13 cellular contexts compared by ENCODE assay signal in the genomic region with DNA sequence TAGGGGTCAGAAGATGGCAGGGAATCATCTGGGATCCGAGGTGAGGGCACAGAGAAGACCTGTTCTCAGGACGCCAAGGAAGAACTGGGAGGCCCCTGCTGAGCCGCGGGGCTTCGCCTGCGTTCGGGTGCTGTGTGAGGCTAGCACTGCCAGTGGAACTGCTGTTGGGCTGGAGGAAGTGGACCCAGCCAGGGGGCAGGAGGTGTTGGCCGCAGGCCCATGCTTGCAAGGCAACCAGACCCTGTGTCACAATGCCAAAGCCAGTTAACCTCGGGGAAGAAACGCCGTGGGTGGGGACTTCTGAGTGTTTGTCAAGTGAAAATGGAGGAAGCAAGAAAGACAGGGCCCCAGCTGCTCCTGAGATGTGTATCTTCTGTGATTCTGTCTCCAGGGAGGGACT.
DNase-seq lines count a peak whose midpoint lies in the region; ATAC-seq and TF ChIP-seq lines count a peak whose summit lies in the region.
"Had no signal": no experiment of that assay in that cellular context is flagged by ENCODE, and none has a peak within 500 bp of the region (broad histone marks: within the 10 kb centered on the region; RNA-seq: fewer than 3 reads in every experiment).

No MANE protein-coding gene starts in this region.

- H3K4me2 ChIP-seq in neural progenitor cell = no peak overlapping the region

- H3K4me3 Mint-ChIP-seq in neural progenitor cell = no peak overlapping the region
- no peak overlapping the region for H3K4me3 Mint-ChIP-seq in activated CD4-positive, alpha-beta memory T cell treated with anti-CD3 and anti-CD28 coated beads for 36 hours
- H3K4me3 Mint-ChIP-seq: HFFc6, mesothelial cell of epicardium had no signal

- peaks cover 70% of the 10 kb centered on the region for H3K4me1 Mint-ChIP-seq in neural progenitor cell
- peaks cover 32% of the 10 kb centered on the region for H3K4me1 Mint-ChIP-seq in activated CD4-positive, alpha-beta memory T cell treated with anti-CD3 and anti-CD28 coated beads for 36 hours (ENCODE audit: low read depth)

- peaks cover 2% of the 10 kb centered on the region for H3K9me3 Mint-ChIP-seq in neural progenitor cell
- H3K9me3 Mint-ChIP-seq in activated CD4-positive, alpha-beta memory T cell treated with anti-CD3 and anti-CD28 coated beads for 36 hours = no peaks in the 10 kb centered on the region
- H3K9me3 Mint-ChIP-seq: HFFc6, mesothelial cell of epicardium had no signal

- H3K27ac ChIP-seq in HL-60 (replicated peaks) (0 out of 2 replicates have a peak overlapping the region, but pooled peaks have one; percentile 9), neural progenitor cell (no peak overlapping the region)
- H3K27ac ChIP-seq: C4-2B had no signal

- no peaks in the 10 kb centered on the region for H3K79me2 ChIP-seq in neural progenitor cell (ENCODE audit: low read depth)

- POLR2A ChIA-PET in activated CD4-positive, alpha-beta memory T cell treated with anti-CD3 and anti-CD28 coated beads for 36 hours (lab: Charles Lee) = no interaction called here

- intact Hi-C loops in activated CD4-positive, alpha-beta memory T cell treated with anti-CD3 and anti-CD28 coated beads for 36 hours (cut with micrococcal nuclease) = no loop called here

- DNase-seq in HL-60 (ENCODE audit: low read depth in 1 of 2, low spot score in 1 of 2) (peak; percentile 29 to 56), SKM-1 (lab: John Stamatoyannopoulos, UW; ENCODE audit: unreplicated experiment) (peak; percentile 82), globus pallidus (ENCODE audit: low spot score) (peak; percentile 64), neural progenitor cell (ENCODE audit: low spot score) (no peak), NCI-H2107 (lab: John Stamatoyannopoulos, UW) (no peak), iPS-NIHi11 (ENCODE audit: low spot score) (no peak)
- DNase-seq in activated CD4-positive, alpha-beta memory T cell treated with anti-CD3 and anti-CD28 coated beads for 36 hours = no peak
- DNase-seq: HFFc6, KBM-7 had no signal

- TF ChIP-seq CTCF in HL-60 (IDR thresholded peaks at IDR 0.05; ENCODE audit: insufficient read depth, low read length) (no peak), neural progenitor cell (IDR thresholded peaks at IDR 0.05) (no peak)

- no peak for ATAC-seq in HG03280 (IDR thresholded peaks at IDR 0.05; ENCODE audit: unreplicated experiment)
- ATAC-seq: Panc1 had no signal

- peaks cover 4% of the 10 kb centered on the region for H3K27me3 Mint-ChIP-seq in neural progenitor cell (ENCODE audit: insufficient read depth, low read depth)
- no peaks in the 10 kb centered on the region for H3K27me3 Mint-ChIP-seq in activated CD4-positive, alpha-beta memory T cell treated with anti-CD3 and anti-CD28 coated beads for 36 hours

- CTCF ChIA-PET in activated CD4-positive, alpha-beta memory T cell treated with anti-CD3 and anti-CD28 coated beads for 36 hours (lab: Charles Lee) = no interaction called here

- H3K36me3 ChIP-seq in neural progenitor cell = no peaks in the 10 kb centered on the region

- H3K27me3 ChIP-seq in HL-60 (ENCODE audit: insufficient read depth, poor library complexity, severe bottlenecking) (no peaks in the 10 kb centered on the region), neural progenitor cell (no peaks in the 10 kb centered on the region)

- peaks cover 19% of the 10 kb centered on the region for H3K36me3 Mint-ChIP-seq in neural progenitor cell
- no peaks in the 10 kb centered on the region for H3K36me3 Mint-ChIP-seq in activated CD4-positive, alpha-beta memory T cell treated with anti-CD3 and anti-CD28 coated beads for 36 hours

- no peak overlapping the region for H3K4me3 ChIP-seq in HL-60 (replicated peaks; ENCODE audit: insufficient read depth, low read length)
- H3K4me3 ChIP-seq in neural progenitor cell = no peak overlapping the region

- H3K9me3 ChIP-seq in neural progenitor cell (ENCODE audit: low read depth) = no peaks in the 10 kb centered on the region

- no peaks in the 10 kb centered on the region for H3F3A ChIP-seq in neural progenitor cell (ENCODE audit: low read depth)

- H4K20me1 ChIP-seq in neural progenitor cell (ENCODE audit: low read depth) = no peaks in the 10 kb centered on the region

- H3K9ac ChIP-seq in neural progenitor cell = no peak overlapping the region

- peaks cover 28% of the 10 kb centered on the region for H3K4me1 ChIP-seq in neural progenitor cell

- H2AFZ ChIP-seq in neural progenitor cell (replicated peaks) = no peak overlapping the region

- H3K27ac Mint-ChIP-seq in neural progenitor cell = peak overlapping the region; percentile 99
- H3K27ac Mint-ChIP-seq in activated CD4-positive, alpha-beta memory T cell treated with anti-CD3 and anti-CD28 coated beads for 36 hours = no peak overlapping the region
- H3K27ac Mint-ChIP-seq: HFFc6, mesothelial cell of epicardium had no signal

Comparison
In these comparisons a context has a peak if more than half of its experiments do, and no peak if none do; other contexts are left out.
1. DNase-seq: peak in HL-60 (2 of 2), SKM-1 (single experiment) and globus pallidus (single experiment); none in neural progenitor cell (single experiment), activated CD4-positive, alpha-beta memory T cell treated with anti-CD3 and anti-CD28 coated beads for 36 hours (single experiment), NCI-H2107 (single experiment) and iPS-NIHi11 (single experiment).